Comparison of ENCODE assay signal across 22 cellular contexts in genomic region chr12:5204271-5204670, GRCh38.
DNase-seq lines count a peak whose midpoint lies in the region; ATAC-seq, FAIRE-seq and TF ChIP-seq lines count a peak whose summit lies in the region.
"Had no signal": no experiment of that assay in that cellular context is flagged by ENCODE, and none has a peak within 500 bp of the region (broad histone marks: within the 10 kb centered on the region; RNA-seq: fewer than 3 reads in every experiment).

No MANE protein-coding gene starts in this region.

- intact Hi-C loops in stomach (cut with DNase I; ENCODE audit: low total_unique reads) = no loop called here

- FAIRE-seq in D721Med (lab: Jason Lieb, UNC) = no peak
- FAIRE-seq: endometrium had no signal

- no peak for ATAC-seq in HG03378 (IDR thresholded peaks at IDR 0.05; ENCODE audit: unreplicated experiment)
- ATAC-seq: activated CD8-positive, alpha-beta T cell treated with anti-CD3 and anti-CD28 coated beads, Interleukin-2, amount 10 ng/mL, durations not matched to agents 7 days and 5 days; SK-N-SH treated with all-trans-retinoic acid at 6 μM for 48 hours had no signal

- TF ChIP-seq EP300 in stomach (IDR thresholded peaks at IDR 0.05) = no peak

- no peak overlapping the region for H3K27ac ChIP-seq in stomach
- H3K27ac ChIP-seq: prostate gland had no signal

- H3K36me3 ChIP-seq in NT2/D1 (ENCODE audit: insufficient read depth, insufficient read length, low read length) (peaks cover 32% of the 10 kb centered on the region), stomach (no peaks in the 10 kb centered on the region)
- H3K36me3 ChIP-seq: BE2C, HAP-1, prostate gland had no signal

- no peak for TF ChIP-seq CTCF in D721Med (IDR thresholded peaks at IDR 0.05; ENCODE audit: insufficient read depth, missing control alignments)
- TF ChIP-seq CTCF in stomach (IDR thresholded peaks at IDR 0.05) = no peak

- no peak for TF ChIP-seq POLR2A in stomach (IDR thresholded peaks at IDR 0.05)

- H3K27me3 ChIP-seq in NT2/D1 (ENCODE audit: insufficient read depth, insufficient read length) (no peaks in the 10 kb centered on the region), stomach (peaks cover 0 to 26% (median 6%) of the 10 kb centered on the region in 3 donors)
- H3K27me3 ChIP-seq: BE2C had no signal

- 59 to 72% (median 67%) methylated on average over 4 of the region's 4 CpGs for WGBS in stomach, 5 donors

- H3K4me3 ChIP-seq in NT2/D1 (ENCODE audit: insufficient read length, low read depth) (no peak overlapping the region), stomach (no peak overlapping the region)
- H3K4me3 ChIP-seq: HAP-1, prostate gland had no signal

- H3K9ac ChIP-seq in NT2/D1 (ENCODE audit: insufficient read length, low read depth) = no peak overlapping the region

- H3K9me3 ChIP-seq in NT2/D1 (ENCODE audit: insufficient read depth, low read length) = no peaks in the 10 kb centered on the region
- no peaks in the 10 kb centered on the region for H3K9me3 ChIP-seq in stomach
- H3K9me3 ChIP-seq: BE2C, HAP-1, prostate gland had no signal

- DNase-seq in D721Med (ENCODE audit: insufficient read length, low spot score) (peak; percentile 50), NCI-H146 treated with DMSO at 0.1 percent for 48 hours (lab: John Stamatoyannopoulos, UW; ENCODE audit: unreplicated experiment) (peak; percentile 78), NT2/D1 (ENCODE audit: low read depth, low spot score) (peak; percentile 93), iPS-NIHi11 (ENCODE audit: low spot score) (peak; percentile 79), stomach (no peak)
- no peak for DNase-seq in stimulated activated CD4-positive, alpha-beta T cell treated with anti-CD3 and anti-CD28 coated beads, Interleukin-4, amount 100 ng/mL, for 4 hours
- DNase-seq in activated effector memory CD4-positive, alpha-beta T cell treated with anti-CD3 and anti-CD28 coated beads, Interleukin-2, amount 50 U/mL, for 16 hours = no peak
- DNase-seq: activated CD8-positive, alpha-beta T cell treated with anti-CD3 and anti-CD28 coated beads, Interleukin-2, amount 10 ng/mL, durations not matched to agents 7 days and 5 days; amniotic stem cell; BE2C; Calu3; cortex of kidney; EL; KBM-7; NCI-H1436 treated with DMSO at 0.1 percent for 48 hours; substantia nigra; T1000 had no signal

- H3K4me1 ChIP-seq in NT2/D1 (ENCODE audit: insufficient read depth, insufficient read length) = peaks cover 15% of the 10 kb centered on the region
- H3K4me1 ChIP-seq in stomach = peaks cover 0 to 5% (median 0%) of the 10 kb centered on the region in 4 donors
- H3K4me1 ChIP-seq: BE2C, HAP-1, prostate gland had no signal

Comparison
In these comparisons a context has a peak if more than half of its experiments do, and no peak if none do; other contexts are left out.
1. DNase-seq: peak in D721Med (single experiment), NCI-H146 treated with DMSO at 0.1 percent for 48 hours (single experiment), NT2/D1 (single experiment) and iPS-NIHi11 (single experiment); none in stomach (single experiment), stimulated activated CD4-positive, alpha-beta T cell treated with anti-CD3 and anti-CD28 coated beads, Interleukin-4, amount 100 ng/mL, for 4 hours (0 of 2) and activated effector memory CD4-positive, alpha-beta T cell treated with anti-CD3 and anti-CD28 coated beads, Interleukin-2, amount 50 U/mL, for 16 hours (single experiment).